Comparison of ENCODE assay signal across 27 cellular contexts in the genomic region with DNA sequence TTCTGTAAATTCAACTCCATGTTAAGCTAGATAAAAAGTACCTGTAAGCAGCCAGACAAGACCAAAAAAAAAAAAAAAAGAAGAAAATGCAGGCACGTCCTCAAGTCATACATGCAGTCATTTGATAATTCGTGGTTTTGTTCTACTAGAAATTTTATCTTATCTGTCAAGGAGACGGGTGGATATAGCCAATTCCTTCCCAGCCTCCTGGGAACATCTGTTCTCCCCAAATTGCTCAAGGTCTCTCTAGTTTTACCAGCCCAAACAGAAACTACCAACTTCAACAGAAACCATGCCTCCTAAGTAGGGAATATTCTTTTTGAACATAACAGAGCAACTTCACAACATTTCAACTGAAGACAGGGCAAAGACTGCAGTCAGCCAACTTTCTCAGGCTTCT. TPM values are rescaled to one million over a fixed set of nuclear protein-coding genes. Genes with fewer than 3 reads are reported as not detected.
DNase-seq lines count a peak whose midpoint lies in the region; ATAC-seq and TF ChIP-seq lines count a peak whose summit lies in the region.
"Had no signal": no experiment of that assay in that cellular context is flagged by ENCODE, and none has a peak within 500 bp of the region (broad histone marks: within the 10 kb centered on the region; RNA-seq: fewer than 3 reads in every experiment).

No MANE protein-coding gene starts in this region.

- peaks cover 24% of the 10 kb centered on the region for H3K4me1 ChIP-seq in A673 (ENCODE audit: insufficient read depth, low read length, poor library complexity, severe bottlenecking)
- no peaks in the 10 kb centered on the region; the same call in 1 of the 2 replicates for H3K4me1 ChIP-seq in H9 (ENCODE audit: insufficient read depth, low read length)
- H3K4me1 ChIP-seq in right cardiac atrium (ENCODE audit: control insufficient read depth, insufficient read depth, low read length) = peaks cover 12% of the 10 kb centered on the region

- H3K4me3 Mint-ChIP-seq in H9 = no peak overlapping the region
- H3K4me3 Mint-ChIP-seq in activated T-helper 17 cell treated with anti-CD3 and anti-CD28 coated beads, Interleukin-2, amount 50 U/mL, for 72 hours = no peak overlapping the region
- H3K4me3 Mint-ChIP-seq in naive thymus-derived CD8-positive, alpha-beta T cell = peak overlapping the region in 2 of 10 donors; percentile 1 to 4
- H3K4me3 Mint-ChIP-seq: brain; CD14-positive monocyte; stimulated activated naive B cell treated with anti-CD40 and anti-IgM and Interleukin-4, amounts not matched to agents 10 μg/mL and 1 μg/mL and 100 μg/mL, for 72 hours had no signal

- DNase-seq in A673 (ENCODE audit: low spot score) (no peak), H9 (no peak), amniotic epithelial cell (ENCODE audit: low read depth) (peak; percentile 72), right cardiac atrium (no peak), HuH-7.5 (ENCODE audit: low spot score) (no peak)
- DNase-seq in naive thymus-derived CD8-positive, alpha-beta T cell = no peak
- DNase-seq: activated CD4-positive, alpha-beta T cell treated with anti-CD3 and anti-CD28 coated beads, Interleukin-2, amount 10 ng/mL, durations not matched to agents 24 days and 14 days; cortex of kidney; esophagus squamous epithelium; H7; Kasumi-1; kidney glomerular epithelial cell; NCI-H1694; NCI-H526; occipital lobe; Peyer's patch; small intestine; stimulated activated CD4-positive, alpha-beta T cell treated with anti-CD3 and anti-CD28 coated beads, Interleukin-2, amount 100 ng/mL, for 48 hours; stimulated activated naive B cell treated with anti-CD40 and anti-IgM and Interleukin-4, amounts not matched to agents 10 μg/mL and 1 μg/mL and 100 μg/mL, for 72 hours; T-helper 1 cell; testis; uterus had no signal

- H2BK15ac ChIP-seq in H9 (ENCODE audit: low read depth, low read length) = no peak overlapping the region

- no peak overlapping the region for H3K56ac ChIP-seq in H9 (ENCODE audit: insufficient read length, low read depth, low read length)

- no peak overlapping the region for H2BK120ac ChIP-seq in H9 (ENCODE audit: low read depth, low read length, poor library complexity, severe bottlenecking)

- H3K79me2 ChIP-seq in H9 (ENCODE audit: insufficient read depth, low read length) = peaks cover 25% of the 10 kb centered on the region; the same call in 1 of the 2 replicates

- H3K27me3 ChIP-seq in A673 (replicated peaks; ENCODE audit: insufficient read depth, low read depth, low read length, poor library complexity) (no peaks in the 10 kb centered on the region), H9 (ENCODE audit: insufficient read depth, low read length) (no peaks in the 10 kb centered on the region), right cardiac atrium (ENCODE audit: control insufficient read depth, insufficient read depth) (no peaks in the 10 kb centered on the region)
- H3K27me3 ChIP-seq: esophagus squamous epithelium, Peyer's patch, SJSA1, testis, uterus had no signal

- BruUV-seq in A673 (replicated peaks; lab: Mats Ljungman, UMichigan) = no TSS peak

- H3K4me2 ChIP-seq in H9 (ENCODE audit: insufficient read depth, insufficient read length, low read length) = no peak overlapping the region

- H3K27ac ChIP-seq in A673 (ENCODE audit: low read depth, low read length, poor library complexity, severe bottlenecking) (peak overlapping the region; percentile 59), H9 (ENCODE audit: insufficient read length, low read depth, low read length) (no peak overlapping the region), right cardiac atrium (ENCODE audit: low read length) (peak overlapping the region; percentile 37)
- H3K27ac ChIP-seq: esophagus squamous epithelium, Peyer's patch, SJSA1, testis, uterus had no signal

- peaks cover 0 to 4% (median 0%) of the 10 kb centered on the region in 3 experiments; a peak in 4 of 7 replicates for H3K36me3 Mint-ChIP-seq in H9 (ENCODE audit: insufficient read depth in 1 of 3, low read depth in 3 of 3)
- no peaks in the 10 kb centered on the region for H3K36me3 Mint-ChIP-seq in activated T-helper 17 cell treated with anti-CD3 and anti-CD28 coated beads, Interleukin-2, amount 50 U/mL, for 72 hours (ENCODE audit: low read depth)
- H3K36me3 Mint-ChIP-seq in naive thymus-derived CD8-positive, alpha-beta T cell = peaks cover 0 to 7% (median 5%) of the 10 kb centered on the region in 3 donors

- no peak overlapping the region for H3K9ac ChIP-seq in H9 (ENCODE audit: extremely low read depth, insufficient read length, low read length)

- H2BK12ac ChIP-seq in H9 (ENCODE audit: insufficient read length, low read depth, low read length) = no peak overlapping the region

- WGBS in H9 (ENCODE audit: extremely low coverage, insufficient read length, low lambda C conversion rate) = no CpG with 5 or more reads among the region's 3 CpGs
- WGBS in right cardiac atrium = 19% methylated on average over 3 of the region's 3 CpGs

- H3K18ac ChIP-seq in H9 (ENCODE audit: insufficient read length, low read depth, low read length) = no peak overlapping the region

- H3T11ph ChIP-seq in H9 (ENCODE audit: low read length) = no peak overlapping the region

- no peaks in the 10 kb centered on the region for H3K27me3 Mint-ChIP-seq in H9 (ENCODE audit: low read depth)
- no peaks in the 10 kb centered on the region for H3K27me3 Mint-ChIP-seq in activated T-helper 17 cell treated with anti-CD3 and anti-CD28 coated beads, Interleukin-2, amount 50 U/mL, for 72 hours
- H3K27me3 Mint-ChIP-seq in naive thymus-derived CD8-positive, alpha-beta T cell = no peaks in the 10 kb centered on the region
- H3K27me3 Mint-ChIP-seq: activated naive CD4-positive, alpha-beta T cell treated with anti-CD3 and anti-CD28 coated beads, Interleukin-2, amount 50 U/mL, for 24 hours; brain; stimulated activated naive B cell treated with anti-CD40 and anti-IgM and Interleukin-4, amounts not matched to agents 10 μg/mL and 1 μg/mL and 100 μg/mL, for 72 hours had no signal

- H3K27ac Mint-ChIP-seq in H9 = 0 out of 7 replicates have a peak overlapping the region, but pooled peaks of 1 of the 3 experiments have one; percentile 28
- H3K27ac Mint-ChIP-seq in activated T-helper 17 cell treated with anti-CD3 and anti-CD28 coated beads, Interleukin-2, amount 50 U/mL, for 72 hours = no peak overlapping the region
- H3K27ac Mint-ChIP-seq in naive thymus-derived CD8-positive, alpha-beta T cell = peak overlapping the region in 1 of 10 donors; percentile 11
- H3K27ac Mint-ChIP-seq: stimulated activated naive B cell treated with anti-CD40 and anti-IgM and Interleukin-4, amounts not matched to agents 10 μg/mL and 1 μg/mL and 100 μg/mL, for 72 hours had no signal

- no peak overlapping the region for H2BK5ac ChIP-seq in H9 (ENCODE audit: insufficient read length, low read length)

- H3K4me3 ChIP-seq in A673 (ENCODE audit: low read depth, low read length, poor library complexity, severe bottlenecking) (no peak overlapping the region), right cardiac atrium (ENCODE audit: low read length) (no peak overlapping the region)
- H3K4me3 ChIP-seq: esophagus squamous epithelium, Peyer's patch, SJSA1, testis, uterus had no signal

- H4K5ac ChIP-seq in H9 (ENCODE audit: insufficient read length, low read depth, low read length) = no peak overlapping the region

- H4K91ac ChIP-seq in H9 (ENCODE audit: insufficient read length, low read depth, low read length) = no peak overlapping the region

- ATAC-seq in right cardiac atrium = peak; percentile 27 to 57
- ATAC-seq in activated T-helper 17 cell treated with anti-CD3 and anti-CD28 coated beads, Interleukin-2, amount 50 U/mL, for 72 hours (replicated peaks) = no peak
- no peak for ATAC-seq in naive thymus-derived CD8-positive, alpha-beta T cell
- ATAC-seq: stimulated activated naive B cell treated with anti-CD40 and anti-IgM and Interleukin-4, amounts not matched to agents 10 μg/mL and 1 μg/mL and 100 μg/mL, for 72 hours had no signal

- H3K36me3 ChIP-seq in A673 (ENCODE audit: insufficient read depth, low read length, poor library complexity, severe bottlenecking) = peaks cover 3% of the 10 kb centered on the region
- H3K36me3 ChIP-seq: esophagus squamous epithelium, Peyer's patch, SJSA1, uterus had no signal

- peak overlapping the region; percentile 58 for H3K23ac ChIP-seq in H9 (ENCODE audit: insufficient read length, low read depth, low read length)

- H3K4me1 Mint-ChIP-seq in H9 = peaks cover 26 to 40% of the 10 kb centered on the region in 2 experiments
- peaks cover 17% of the 10 kb centered on the region for H3K4me1 Mint-ChIP-seq in activated T-helper 17 cell treated with anti-CD3 and anti-CD28 coated beads, Interleukin-2, amount 50 U/mL, for 72 hours
- H3K4me1 Mint-ChIP-seq in naive thymus-derived CD8-positive, alpha-beta T cell = peaks cover 31 to 84% (median 71%) of the 10 kb centered on the region in 4 donors

- no peak overlapping the region for H2BK20ac ChIP-seq in H9 (ENCODE audit: low read depth, low read length, poor library complexity, severe bottlenecking)

- no peak overlapping the region for H2AFZ ChIP-seq in H9 (ENCODE audit: low read length)

- H3K79me1 ChIP-seq in H9 (ENCODE audit: insufficient read depth, low read depth, low read length, poor library complexity, severe bottlenecking) = no peaks in the 10 kb centered on the region

- CTCF ChIA-PET in A673 (lab: Charles Lee) = no interaction called here

- peaks cover 5% of the 10 kb centered on the region for H3K9me3 ChIP-seq in A673 (ENCODE audit: low read depth, low read length, poor library complexity, severe bottlenecking)
- H3K9me3 ChIP-seq in H9 (ENCODE audit: control insufficient read depth, low read depth, low read length) = no peaks in the 10 kb centered on the region
- no peaks in the 10 kb centered on the region for H3K9me3 ChIP-seq in right cardiac atrium (ENCODE audit: control insufficient read depth, low read length)
- H3K9me3 ChIP-seq: esophagus squamous epithelium, Peyer's patch, SJSA1, testis, uterus had no signal

- no peak overlapping the region for H3K14ac ChIP-seq in H9 (ENCODE audit: insufficient read depth, low read length)

- TF ChIP-seq CTCF in A673 (conservative IDR thresholded peaks at IDR 0.05; ENCODE audit: low read depth, low read length) = no peak
- TF ChIP-seq CTCF in H9 (conservative IDR thresholded peaks at IDR 0.05) = no peak

- no peaks in the 10 kb centered on the region for H3K9me3 Mint-ChIP-seq in H9
- no peaks in the 10 kb centered on the region for H3K9me3 Mint-ChIP-seq in activated T-helper 17 cell treated with anti-CD3 and anti-CD28 coated beads, Interleukin-2, amount 50 U/mL, for 72 hours
- H3K9me3 Mint-ChIP-seq in naive thymus-derived CD8-positive, alpha-beta T cell = no peaks in the 10 kb centered on the region
- H3K9me3 Mint-ChIP-seq: activated naive CD4-positive, alpha-beta T cell treated with anti-CD3 and anti-CD28 coated beads, Interleukin-2, amount 50 U/mL, for 24 hours; stimulated activated naive B cell treated with anti-CD40 and anti-IgM and Interleukin-4, amounts not matched to agents 10 μg/mL and 1 μg/mL and 100 μg/mL, for 72 hours had no signal

- POLR2A ChIA-PET in A673 (lab: Charles Lee; ENCODE audit: low non-redundant PET) = no interaction called here
- POLR2A ChIA-PET in naive thymus-derived CD8-positive, alpha-beta T cell (lab: Charles Lee) = no interaction called here

- no peak overlapping the region for H2AK5ac ChIP-seq in H9 (ENCODE audit: insufficient read length, low read length)

- no peak overlapping the region for H4K8ac ChIP-seq in H9 (replicated peaks; ENCODE audit: insufficient read length, low read depth, low read length)

- H3K23me2 ChIP-seq in H9 (ENCODE audit: insufficient read length, low read depth, low read length, poor library complexity, severe bottlenecking) = no peaks in the 10 kb centered on the region

- no peaks in the 10 kb centered on the region for H4K20me1 ChIP-seq in H9 (ENCODE audit: control insufficient read depth, insufficient read depth, insufficient read length)

- H3K4ac ChIP-seq in H9 (ENCODE audit: low read depth, low read length) = no peak overlapping the region

- intact Hi-C loops in A673 (cut with micrococcal nuclease; ENCODE audit: unreplicated experiment) = no loop called here
- intact Hi-C loops in right cardiac atrium (cut with DNase I) = no loop called here

RNA-seq across cellular contexts. Expression of gene RYK, which starts 19.5 kb away (rescaled TPM):
- 47.8 and 48.9 TPM in 2 replicates for total RNA-seq in A673 (2021)
- 57.7 and 60.6 TPM in 2 replicates for total RNA-seq in H9 (2021)
- total RNA-seq in right cardiac atrium = 10 to 100 TPM; 48.3 to 57.3 (median 52.7) TPM
- polyA plus RNA-seq in right cardiac atrium = 30.9 TPM
- total RNA-seq in activated T-helper 17 cell treated with anti-CD3 and anti-CD28 coated beads, Interleukin-2, amount 50 U/mL, for 72 hours = 10 to 100 TPM in 1 of 2 donors, 1 to 10 TPM in 1; 8.6 to 18.1 TPM
- 10 to 100 TPM; 57.2 to 59.2 TPM for total RNA-seq in naive thymus-derived CD8-positive, alpha-beta T cell
- polyA plus RNA-seq in naive thymus-derived CD8-positive, alpha-beta T cell = 10 to 100 TPM in 1 of 3 donors, 1 to 10 TPM in 2; 6.3 to 15.6 (median 9.6) TPM

Comparison
In these comparisons a context has a peak if more than half of its experiments do, and no peak if none do; other contexts are left out.
1. ATAC-seq: peak in right cardiac atrium (2 of 2); none in activated T-helper 17 cell treated with anti-CD3 and anti-CD28 coated beads, Interleukin-2, amount 50 U/mL, for 72 hours (single experiment) and naive thymus-derived CD8-positive, alpha-beta T cell (0 of 2).